Comparison of ENCODE assay signal across 9 cellular contexts in genomic region chr19:48568345-48568886, GRCh38. TPM values are rescaled to one million over a fixed set of nuclear protein-coding genes. Genes with fewer than 3 reads are reported as not detected.
DNase-seq lines count a peak whose midpoint lies in the region; ATAC-seq and TF ChIP-seq lines count a peak whose summit lies in the region.
"Had no signal": no experiment of that assay in that cellular context is flagged by ENCODE, and none has a peak within 500 bp of the region (broad histone marks: within the 10 kb centered on the region; RNA-seq: fewer than 3 reads in every experiment).

No MANE protein-coding gene starts in this region.

- H3K27ac ChIP-seq in WERI-Rb-1 (peak overlapping the region; percentile 51), psoas muscle (peak overlapping the region; percentile 88)

- TF ChIP-seq CTCF in WERI-Rb-1 (IDR thresholded peaks at IDR 0.05; ENCODE audit: low read depth, low read length) (no peak), psoas muscle (IDR thresholded peaks at IDR 0.05) (no peak)

- intact Hi-C loops in left cardiac atrium (cut with DNase I), result no loop called here
- intact Hi-C loops in psoas muscle (cut with DNase I), result loop anchor here in 1 of 2 donors (5.0 kb wide), 1 partner anchor 56 kb away; the partner anchor contains the start of gene LMTK3

- H3K9me3 ChIP-seq in WERI-Rb-1 (ENCODE audit: severe bottlenecking) (no peaks in the 10 kb centered on the region), psoas muscle (no peaks in the 10 kb centered on the region)

- 3 to 4% (median 3%) methylated on average over 19 of the region's 19 CpGs for WGBS in psoas muscle, 3 donors

- H3K36me3 ChIP-seq in WERI-Rb-1 (no peaks in the 10 kb centered on the region), psoas muscle (ENCODE audit: insufficient read depth in 1 of 2, low read depth in 1 of 2) (no peaks in the 10 kb centered on the region)

- H3K4me3 ChIP-seq in WERI-Rb-1 (ENCODE audit: low read depth, low read length) (no peak overlapping the region), psoas muscle (no peak overlapping the region)

- H3K27me3 ChIP-seq in WERI-Rb-1 (ENCODE audit: insufficient read depth, low read depth, severe bottlenecking), result no peaks in the 10 kb centered on the region
- H3K27me3 ChIP-seq in psoas muscle (ENCODE audit: insufficient read depth in 3 of 3, low read length in 2 of 3), result no peaks in the 10 kb centered on the region

- ATAC-seq in left cardiac atrium (peak; percentile 98 to 99), psoas muscle (peak; percentile 91 to 94 (median 94)), HG03354 (IDR thresholded peaks at IDR 0.05; ENCODE audit: poor library complexity, severe bottlenecking, unreplicated experiment) (no peak), HG03378 (IDR thresholded peaks at IDR 0.05; ENCODE audit: unreplicated experiment) (no peak)

- DNase-seq in SHP77 (lab: John Stamatoyannopoulos, UW) (peak; percentile 34 to 59), SHP77 treated with DMSO at 0.1 percent for 48 hours (lab: John Stamatoyannopoulos, UW) (no peak), WERI-Rb-1 (peak; percentile 69), left cardiac atrium (peak; percentile 91), psoas muscle (peak; percentile 93 to 95)
- no peak for DNase-seq in central memory CD4-positive, alpha-beta T cell
- DNase-seq: DND-41 had no signal

- H3K4me1 ChIP-seq in psoas muscle, result peaks cover 19% of the 10 kb centered on the region

RNA-seq across cellular contexts. Expression of gene SULT2B1, which starts 16.4 kb away (rescaled TPM):
- total RNA-seq in left cardiac atrium (under 1 TPM; 0.39 to 0.71 TPM), psoas muscle (not detected)
- under 1 TPM in 2 of 3 donors, not detected in 1; 0.06 to 0.23 TPM for polyA plus RNA-seq in psoas muscle

RNA-seq across cellular contexts. Expression of gene SPACA4, which starts 38.1 kb away (rescaled TPM):
- total RNA-seq in left cardiac atrium (not detected), psoas muscle (not detected)
- not detected for polyA plus RNA-seq in psoas muscle

RNA-seq across cellular contexts. Expression of gene FAM83E, which starts 46.5 kb away (rescaled TPM):
- total RNA-seq in left cardiac atrium, result under 1 TPM in 1 of 2 donors, not detected in 1; 0.32 TPM
- not detected for total RNA-seq in psoas muscle
- under 1 TPM in 2 of 3 donors, not detected in 1; 0.01 to 0.20 TPM for polyA plus RNA-seq in psoas muscle

RNA-seq across cellular contexts. Expression of gene RPL18, which starts 50.6 kb away (rescaled TPM):
- total RNA-seq in left cardiac atrium, result 100 to 1,000 TPM; 674 to 678 TPM
- 100 to 1,000 TPM; 506 to 730 (median 645) TPM for total RNA-seq in psoas muscle
- polyA plus RNA-seq in psoas muscle, result 1,000 to 10,000 TPM; 1,096 to 1,745 (median 1,373) TPM

RNA-seq across cellular contexts. Expression of gene SPHK2, which starts 50.9 kb away (rescaled TPM):
- 1 to 10 TPM; 9.0 to 9.3 TPM for total RNA-seq in left cardiac atrium
- 10 to 100 TPM in 2 of 4 donors, 1 to 10 TPM in 2; 4.1 to 12.8 (median 8.8) TPM for total RNA-seq in psoas muscle
- 1 to 10 TPM; 3.3 to 7.4 (median 4.8) TPM for polyA plus RNA-seq in psoas muscle

Comparison
In these comparisons a context has a peak if more than half of its experiments do, and no peak if none do; other contexts are left out.
1. DNase-seq: peak in SHP77 (2 of 2), WERI-Rb-1 (single experiment), left cardiac atrium (single experiment) and psoas muscle (2 of 2); none in SHP77 treated with DMSO at 0.1 percent for 48 hours (single experiment) and central memory CD4-positive, alpha-beta T cell (single experiment).
2. ATAC-seq: peak in left cardiac atrium (2 of 2) and psoas muscle (4 of 4); none in HG03354 (single experiment) and HG03378 (single experiment).